8 cellular contexts compared by ENCODE assay signal in genomic region chr7:974820-975681, GRCh38. TPM values are rescaled to one million over a fixed set of nuclear protein-coding genes. Genes with fewer than 3 reads are reported as not detected.
A peak's percentile ranks its signal among the peaks of the same experiment; 100 is the strongest.
DNase-seq lines count a peak whose midpoint lies in the region; ATAC-seq and TF ChIP-seq lines count a peak whose summit lies in the region.

A gene with protein sequence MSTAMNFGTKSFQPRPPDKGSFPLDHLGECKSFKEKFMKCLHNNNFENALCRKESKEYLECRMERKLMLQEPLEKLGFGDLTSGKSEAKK (minus strand): TSS chr7:975549. CDS start chr7:975509, 40 bp downstream.

- H3K36me3 ChIP-seq in left lung: peaks cover 6 to 31% of the 10 kb centered on the region in 2 donors

- H3K4me3 ChIP-seq in coronary artery (peak within 1 kb of the TSS; percentile 100), left lung (peak within 1 kb of the TSS; percentile 89 to 100)

- H3K4me3 Mint-ChIP-seq in activated CD4-positive, alpha-beta T cell treated with anti-CD3 and anti-CD28 coated beads, Interleukin-2, amount 10 ng/mL, durations not matched to agents 7 days and 5 days: peak within 1 kb of the TSS; percentile 91

- POLR2A ChIA-PET in activated CD4-positive, alpha-beta T cell treated with anti-CD3 and anti-CD28 coated beads, Interleukin-2, amount 10 ng/mL, durations not matched to agents 7 days and 5 days (lab: Charles Lee): interaction anchor here (0.8 kb wide), 1 partner anchor 17 kb away, joined by 3 read pairs; no protein-coding TSS in a partner anchor

- DNase-seq in AML-193 (lab: John Stamatoyannopoulos, UW) (peak; percentile 47 to 59), NCI-H748 (lab: John Stamatoyannopoulos, UW; ENCODE audit: unreplicated experiment) (peak; percentile 91), coronary artery (ENCODE audit: low spot score) (peak; percentile 91), left lung (peak; percentile 91 to 97)
- peak; percentile 87 for DNase-seq in activated CD4-positive, alpha-beta T cell treated with anti-CD3 and anti-CD28 coated beads, Interleukin-2, amount 10 ng/mL, durations not matched to agents 7 days and 5 days
- peak; percentile 90 to 92 for DNase-seq in stimulated activated CD4-positive, alpha-beta T cell treated with anti-CD3 and anti-CD28 coated beads, Interleukin-2, amount 100 ng/mL, for 24 hours

- CTCF ChIA-PET in activated CD4-positive, alpha-beta T cell treated with anti-CD3 and anti-CD28 coated beads, Interleukin-2, amount 10 ng/mL, durations not matched to agents 7 days and 5 days (lab: Charles Lee): interaction anchor here (0.6 to 6.4 kb wide), 8 partner anchors 10 to 111 kb away, joined by 3 to 61 read pairs (median 3); partner anchors contain the start of gene GET4

- H3K27me3 Mint-ChIP-seq in activated CD4-positive, alpha-beta T cell treated with anti-CD3 and anti-CD28 coated beads, Interleukin-2, amount 10 ng/mL, durations not matched to agents 7 days and 5 days: no peaks in the 10 kb centered on the region

- ATAC-seq in HG03378 (IDR thresholded peaks at IDR 0.05; ENCODE audit: unreplicated experiment): peak; percentile 43
- ATAC-seq in left lung: peak; percentile 99

- H3K9me3 Mint-ChIP-seq in activated CD4-positive, alpha-beta T cell treated with anti-CD3 and anti-CD28 coated beads, Interleukin-2, amount 10 ng/mL, durations not matched to agents 7 days and 5 days: no peaks in the 10 kb centered on the region

- TF ChIP-seq CTCF in coronary artery (IDR thresholded peaks at IDR 0.05): no peak
- no peak for TF ChIP-seq CTCF in left lung (IDR thresholded peaks at IDR 0.05)

- peaks cover 22% of the 10 kb centered on the region for H3K36me3 Mint-ChIP-seq in activated CD4-positive, alpha-beta T cell treated with anti-CD3 and anti-CD28 coated beads, Interleukin-2, amount 10 ng/mL, durations not matched to agents 7 days and 5 days (ENCODE audit: low read depth)

- H3K27me3 ChIP-seq in left lung: no peaks in the 10 kb centered on the region

- no peaks in the 10 kb centered on the region for H3K9me3 ChIP-seq in left lung

- peaks cover 28% of the 10 kb centered on the region for H3K4me1 Mint-ChIP-seq in activated CD4-positive, alpha-beta T cell treated with anti-CD3 and anti-CD28 coated beads, Interleukin-2, amount 10 ng/mL, durations not matched to agents 7 days and 5 days

- TF ChIP-seq POLR2A in GM19099 (IDR thresholded peaks at IDR 0.05; ENCODE audit: extremely low read depth, insufficient read length, low read depth): peak; percentile 86

- intact Hi-C loops in left lung (cut with DNase I): no loop called here

- H3K27ac ChIP-seq in coronary artery (peak within 1 kb of the TSS; percentile 94 to 100), left lung (peak within 1 kb of the TSS; percentile 91 to 95)

- peaks cover 17 to 35% of the 10 kb centered on the region in 2 donors for H3K4me1 ChIP-seq in left lung

- peak within 1 kb of the TSS; percentile 91 for H3K27ac Mint-ChIP-seq in activated CD4-positive, alpha-beta T cell treated with anti-CD3 and anti-CD28 coated beads, Interleukin-2, amount 10 ng/mL, durations not matched to agents 7 days and 5 days

RNA-seq across cellular contexts. Expression of the gene that starts here (rescaled TPM):
- total RNA-seq in activated CD4-positive, alpha-beta T cell treated with anti-CD3 and anti-CD28 coated beads, Interleukin-2, amount 10 ng/mL, durations not matched to agents 7 days and 5 days: 10 to 100 TPM; 18.2 to 20.1 TPM
- 10 to 100 TPM in 1 of 2 donors, 1 to 10 TPM in 1; 9.1 to 10.8 TPM for total RNA-seq in left lung

Comparison
In these comparisons a context has a peak if more than half of its experiments do, and no peak if none do; other contexts are left out.
1. Peak in every context shown above with its lines: DNase-seq, ATAC-seq, H3K4me3 ChIP-seq and H3K27ac ChIP-seq.